In the genomic region with DNA sequence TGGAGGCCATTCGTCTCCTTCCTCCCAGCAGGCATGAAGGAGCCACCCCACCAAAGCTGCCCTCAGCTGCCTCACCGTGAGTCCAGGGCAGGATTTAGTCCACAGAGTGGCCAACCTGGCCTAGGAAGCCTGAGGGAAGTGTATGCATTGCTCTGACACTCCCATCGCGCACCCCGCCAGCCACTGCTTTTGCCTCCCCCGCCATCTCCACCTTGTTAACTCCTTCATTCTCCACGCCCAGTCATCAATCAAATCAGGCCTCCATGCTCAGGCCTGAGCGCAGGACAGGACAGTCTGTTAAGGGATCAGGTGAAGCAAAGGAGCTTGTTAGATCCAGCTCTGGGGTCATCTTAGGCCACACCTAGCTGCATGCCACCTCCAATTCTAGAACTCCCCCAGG, we compare ENCODE assay signal across 4 cellular contexts. TPM values are rescaled to one million over a fixed set of nuclear protein-coding genes. Genes with fewer than 3 reads are reported as not detected.
"Had no signal": no experiment of that assay in that cellular context is flagged by ENCODE, and none has a peak within 500 bp of the region (broad histone marks: within the 10 kb centered on the region; RNA-seq: fewer than 3 reads in every experiment).

No MANE protein-coding gene starts in this region.

RNA-seq across cellular contexts. Expression of a gene that starts 10.4 kb away (rescaled TPM):
- total RNA-seq: LHCN-M2, M059J, MCF 10A, NCI-H460 had no signal

RNA-seq across cellular contexts. Expression of a gene that starts 26.7 kb away (rescaled TPM):
- total RNA-seq: LHCN-M2, M059J, MCF 10A, NCI-H460 had no signal

RNA-seq across cellular contexts. Expression of a gene that starts 48.8 kb away (rescaled TPM):
- total RNA-seq: LHCN-M2, M059J, MCF 10A, NCI-H460 had no signal
